Comparison of ENCODE assay signal across 15 cellular contexts in the genomic region with DNA sequence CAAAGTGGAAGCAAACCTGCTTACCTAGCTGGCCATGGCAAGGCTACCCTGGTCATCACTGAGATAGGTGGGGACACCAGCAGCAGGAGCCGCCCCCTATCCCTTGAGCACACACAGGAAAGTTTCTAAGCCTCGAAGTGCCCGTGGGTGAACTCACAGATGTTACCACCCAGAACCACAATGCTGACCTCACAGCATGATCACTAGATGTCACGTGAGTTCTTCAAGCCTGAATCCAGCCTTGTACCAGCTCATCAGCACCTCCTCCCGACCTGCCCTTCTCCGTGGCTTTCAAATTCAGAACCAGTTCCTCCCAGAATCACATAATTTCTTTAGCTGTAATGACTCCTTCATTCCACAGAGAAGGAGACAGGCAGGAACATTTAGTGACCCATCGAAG. TPM values are rescaled to one million over a fixed set of nuclear protein-coding genes. Genes with fewer than 3 reads are reported as not detected.
"Had no signal": no experiment of that assay in that cellular context is flagged by ENCODE, and none has a peak within 500 bp of the region (broad histone marks: within the 10 kb centered on the region; RNA-seq: fewer than 3 reads in every experiment).

No MANE protein-coding gene starts in this region.

- DNase-seq: activated CD4-positive, alpha-beta memory T cell treated with anti-CD3 and anti-CD28 coated beads for 36 hours; activated gamma-delta T cell; activated naive CD8-positive, alpha-beta T cell treated with anti-CD3 and anti-CD28 coated beads for 36 hours; activated T-cell treated with anti-CD3 and anti-CD28 coated beads, Interleukin-2, amount 50 U/mL, for 48 hours; brain microvascular endothelial cell; dermis blood vessel endothelial cell; endodermal cell; erythroblast; lower lobe of right lung; naive thymus-derived CD4-positive, alpha-beta T cell; T-helper 2 cell; tibial artery had no signal

- ATAC-seq: lower lobe of right lung; naive thymus-derived CD4-positive, alpha-beta T cell; stimulated activated effector memory CD8-positive, alpha-beta T cell treated with anti-CD3 and anti-CD28 coated beads, Interleukin-12 subunit alpha, Interleukin-12 subunit beta, amount 100 ng/mL, for 72 hours had no signal

- H3K4me1 ChIP-seq: tibial artery had no signal

- H3K4me3 ChIP-seq: lower lobe of right lung, smooth muscle cell, tibial artery had no signal

- H3K27ac ChIP-seq: brain microvascular endothelial cell, lower lobe of right lung, neutrophil, tibial artery had no signal

- H3K36me3 ChIP-seq: brain microvascular endothelial cell, lower lobe of right lung, neutrophil, tibial artery had no signal

- H3K27me3 ChIP-seq: brain microvascular endothelial cell, tibial artery had no signal

- H3K9me3 ChIP-seq: lower lobe of right lung, neutrophil, tibial artery had no signal

- H3K4me2 ChIP-seq: smooth muscle cell had no signal

RNA-seq across cellular contexts. Expression of a gene that starts 24.7 kb away (rescaled TPM):
- total RNA-seq: activated CD4-positive, alpha-beta memory T cell treated with anti-CD3 and anti-CD28 coated beads for 36 hours had no signal
- polyA plus RNA-seq: naive thymus-derived CD4-positive, alpha-beta T cell had no signal
